ENCODE assay signal across 14 cellular contexts in genomic region chr20:14889503-14890125, GRCh38.
DNase-seq lines count a peak whose midpoint lies in the region; ATAC-seq, FAIRE-seq and TF ChIP-seq lines count a peak whose summit lies in the region.
"Had no signal": no experiment of that assay in that cellular context is flagged by ENCODE, and none has a peak within 500 bp of the region (broad histone marks: within the 10 kb centered on the region; RNA-seq: fewer than 3 reads in every experiment).

No MANE protein-coding gene starts in this region.

- no peak for TF ChIP-seq RAD21 in HepG2 (CRISPR knock-in tag; IDR thresholded peaks at IDR 0.05)

- TF ChIP-seq CTCF in WERI-Rb-1 (IDR thresholded peaks at IDR 0.05; ENCODE audit: low read depth, low read length) (no peak), keratinocyte (optimal IDR thresholded peaks at IDR 0.05 in 1 of 3, IDR thresholded peaks at IDR 0.05 in 1 of 3, conservative IDR thresholded peaks at IDR 0.05 in 1 of 3; ENCODE audit: extremely low read depth in 1 of 3, insufficient read depth in 2 of 3, low read length in 3 of 3) (no peak), HepG2 (CRISPR knock-in tag; IDR thresholded peaks at IDR 0.05) (no peak)

- no peak for TF ChIP-seq POLR2A in HepG2 (IDR thresholded peaks at IDR 0.05; ENCODE audit: insufficient read depth in 1 of 2, low read depth in 2 of 2, low read length in 2 of 2)

- H3K4me1 ChIP-seq in keratinocyte (ENCODE audit: control insufficient read depth, extremely low read depth, insufficient read depth, low read length) (peaks cover 7% of the 10 kb centered on the region), neuronal stem cell (ENCODE audit: control insufficient read depth in 2 of 2, insufficient read depth in 1 of 2, low read depth in 1 of 2, low read length in 2 of 2) (peaks cover 0 to 4% of the 10 kb centered on the region in 2 donors), HepG2 (ENCODE audit: insufficient read depth, low read length) (no peaks in the 10 kb centered on the region)

- no peak overlapping the region for H3K4me3 ChIP-seq in WERI-Rb-1 (ENCODE audit: low read depth, low read length)
- H3K4me3 ChIP-seq in keratinocyte (ENCODE audit: control insufficient read depth in 2 of 3, extremely low read depth in 1 of 3, insufficient read depth in 2 of 3, low read depth in 1 of 3, low read length in 3 of 3): no peak overlapping the region
- H3K4me3 ChIP-seq in neuronal stem cell (ENCODE audit: low read length in 2 of 2): no peak overlapping the region
- no peak overlapping the region for H3K4me3 ChIP-seq in HepG2 (replicated peaks in 1 of 3; ENCODE audit: insufficient read depth in 1 of 3, low read depth in 2 of 3, low read length in 3 of 3)

- intact Hi-C loops in HepG2 (cut with micrococcal nuclease; ENCODE audit: unreplicated experiment): no loop called here

- H3K4me2 ChIP-seq in keratinocyte (ENCODE audit: control insufficient read depth, extremely low read depth, insufficient read depth, low read depth, low read length) (no peak overlapping the region), neuronal stem cell (ENCODE audit: insufficient read depth, low read length, poor library complexity, severe bottlenecking) (no peak overlapping the region), HepG2 (ENCODE audit: low read depth, low read length) (no peak overlapping the region)

- H4K20me1 ChIP-seq in keratinocyte (ENCODE audit: control insufficient read depth, extremely low read depth, insufficient read depth, low read length): no peaks in the 10 kb centered on the region
- H4K20me1 ChIP-seq in HepG2 (ENCODE audit: insufficient read depth, low read length): no peaks in the 10 kb centered on the region

- H2AFZ ChIP-seq in keratinocyte (ENCODE audit: control insufficient read depth, low read length) (no peak overlapping the region), neuronal stem cell (ENCODE audit: low read length) (peak overlapping the region; percentile 42), HepG2 (ENCODE audit: low read length) (no peak overlapping the region)

- no peak overlapping the region for H4K91ac ChIP-seq in neuronal stem cell (ENCODE audit: low read depth, low read length, poor library complexity)

- H3K79me1 ChIP-seq in neuronal stem cell (ENCODE audit: low read depth, low read length): no peaks in the 10 kb centered on the region

- H4K8ac ChIP-seq in neuronal stem cell (ENCODE audit: low read depth, low read length): no peak overlapping the region

- no peak for ATAC-seq in GM21381 (IDR thresholded peaks at IDR 0.05; ENCODE audit: unreplicated experiment)
- no peak for ATAC-seq in HepG2

- H3K9me3 ChIP-seq in WERI-Rb-1 (ENCODE audit: severe bottlenecking) (no peaks in the 10 kb centered on the region), keratinocyte (ENCODE audit: control insufficient read depth, low read depth, low read length) (no peaks in the 10 kb centered on the region), neuronal stem cell (replicated peaks in 1 of 2; ENCODE audit: control insufficient read depth in 2 of 2, insufficient read depth in 1 of 2, low read depth in 1 of 2, low read length in 2 of 2) (no peaks in the 10 kb centered on the region), HepG2 (ENCODE audit: low read length) (no peaks in the 10 kb centered on the region)

- H3K23ac ChIP-seq in neuronal stem cell (ENCODE audit: low read depth, low read length, poor library complexity): no peak overlapping the region

- no peaks in the 10 kb centered on the region for H3K9me1 ChIP-seq in keratinocyte (ENCODE audit: control insufficient read depth, extremely low read depth, insufficient read depth, low read length)

- no TSS peak for BruUV-seq in HepG2 (replicated peaks; lab: Mats Ljungman, UMichigan)

- H3K9ac ChIP-seq in keratinocyte (ENCODE audit: control insufficient read depth, extremely low read depth, insufficient read depth, low read length) (no peak overlapping the region), neuronal stem cell (ENCODE audit: low read depth, low read length, poor library complexity) (no peak overlapping the region), HepG2 (ENCODE audit: insufficient read depth, low read depth, low read length) (no peak overlapping the region)

- H2BK120ac ChIP-seq in neuronal stem cell (ENCODE audit: low read depth, low read length): no peak overlapping the region

- DNase-seq in NCI-H82 treated with DMSO at 0.1 percent for 48 hours (lab: John Stamatoyannopoulos, UW; ENCODE audit: unreplicated experiment) (peak; percentile 3), WERI-Rb-1 (peak; percentile 6), keratinocyte (ENCODE audit: low read depth, low spot score) (no peak), neuronal stem cell (ENCODE audit: low spot score) (no peak), NCI-H2081 treated with DMSO at 0.1 percent for 48 hours (lab: John Stamatoyannopoulos, UW) (no peak), midbrain (lab: John Stamatoyannopoulos, UW) (no peak), HepG2 (ENCODE audit: low spot score) (no peak)
- DNase-seq: CD4-positive, alpha-beta memory T cell; HCEC 1CT; HFFc6 had no signal

- H3K36me3 ChIP-seq in WERI-Rb-1 (no peaks in the 10 kb centered on the region), keratinocyte (ENCODE audit: control insufficient read depth in 2 of 2, extremely low read depth in 1 of 2, insufficient read depth in 2 of 2, low read length in 2 of 2) (no peaks in the 10 kb centered on the region), neuronal stem cell (replicated peaks in 1 of 2; ENCODE audit: control insufficient read depth in 2 of 2, insufficient read depth in 2 of 2, low read length in 2 of 2) (no peaks in the 10 kb centered on the region), HepG2 (replicated peaks in 1 of 2; ENCODE audit: control insufficient read depth in 1 of 2, insufficient read depth in 2 of 2, low read length in 2 of 2) (no peaks in the 10 kb centered on the region)

- no peak overlapping the region for H3K4ac ChIP-seq in neuronal stem cell (ENCODE audit: low read length)

- no peak overlapping the region for H2BK12ac ChIP-seq in neuronal stem cell (ENCODE audit: low read length)

- no peak overlapping the region for H3K14ac ChIP-seq in neuronal stem cell (ENCODE audit: low read length)

- TF ChIP-seq EP300 in HepG2 (IDR thresholded peaks at IDR 0.05; ENCODE audit: low read depth in 2 of 2, low read length in 2 of 2) (no peak), HepG2 (CRISPR knock-in tag; IDR thresholded peaks at IDR 0.05; ENCODE audit: borderline replicate concordance) (no peak)

- no peak overlapping the region for H2AK5ac ChIP-seq in neuronal stem cell (ENCODE audit: low read depth, low read length)

- H3K27ac ChIP-seq in WERI-Rb-1 (no peak overlapping the region), keratinocyte (ENCODE audit: control insufficient read depth, insufficient read depth, low read length) (no peak overlapping the region), neuronal stem cell (replicated peaks; ENCODE audit: low read length) (no peak overlapping the region), HepG2 (ENCODE audit: extremely low read length, insufficient read depth, low read length) (no peak overlapping the region)
- H3K27ac ChIP-seq: C4-2B, HL-60 had no signal

- dilution Hi-C loops in keratinocyte (cut with MboI; ENCODE audit: extremely low pct_ligation_motif_present, low sequenced_read_pairs): no loop called here

- FAIRE-seq in keratinocyte (lab: Jason Lieb, UNC) (peak; percentile 34), HepG2 (lab: Jason Lieb, UNC) (no peak)
- FAIRE-seq: A204.1 had no signal

- POLR2A ChIA-PET in HepG2 (lab: Yijun Ruan, JAX): no interaction called here

- CTCF ChIA-PET in HepG2 (lab: Yijun Ruan, JAX; ENCODE audit: low intra/inter-chr PET ratio, low total read pairs): no interaction called here

- no peaks in the 10 kb centered on the region for H3K27me3 ChIP-seq in WERI-Rb-1 (ENCODE audit: insufficient read depth, low read depth, severe bottlenecking)
- H3K27me3 ChIP-seq in keratinocyte (ENCODE audit: control insufficient read depth, extremely low read depth, insufficient read depth, low read length): no peaks in the 10 kb centered on the region
- no peaks in the 10 kb centered on the region for H3K27me3 ChIP-seq in neuronal stem cell (ENCODE audit: control insufficient read depth in 3 of 3, insufficient read depth in 3 of 3, low read depth in 1 of 3, low read length in 3 of 3)
- H3K27me3 ChIP-seq in HepG2 (ENCODE audit: control insufficient read depth in 1 of 2, insufficient read depth in 2 of 2, low read length in 2 of 2): no peaks in the 10 kb centered on the region

- H2BK15ac ChIP-seq in neuronal stem cell (ENCODE audit: low read length): no peak overlapping the region

- H3K79me2 ChIP-seq in keratinocyte (ENCODE audit: control insufficient read depth, insufficient read depth, low read length) (no peaks in the 10 kb centered on the region), HepG2 (ENCODE audit: insufficient read depth, low read length) (no peaks in the 10 kb centered on the region)

- H2BK5ac ChIP-seq in neuronal stem cell (ENCODE audit: low read length): no peak overlapping the region

- no CpG with 5 or more reads among the region's 4 CpGs for WGBS in neuronal stem cell (ENCODE audit: extremely low coverage in 2 of 2, insufficient read length in 2 of 2, insufficient replicate concordance in 1 of 2), 2 donors
- WGBS in HepG2 (ENCODE audit: low lambda C conversion rate): 28% methylated on average over 4 of the region's 4 CpGs

- in situ Hi-C loops in HepG2 (cut with HindIII; ENCODE audit: extremely low pct_ligation_motif_present, low pct_unique_long_range_greater_than_20kb): no loop called here

- H3K18ac ChIP-seq in neuronal stem cell (ENCODE audit: low read length): no peak overlapping the region

TF ChIP-seq in HepG2, 621 proteins besides CTCF, POLR2A, EP300 and RAD21 (continues in another document):
- TF ChIP-seq, protein P1, sequence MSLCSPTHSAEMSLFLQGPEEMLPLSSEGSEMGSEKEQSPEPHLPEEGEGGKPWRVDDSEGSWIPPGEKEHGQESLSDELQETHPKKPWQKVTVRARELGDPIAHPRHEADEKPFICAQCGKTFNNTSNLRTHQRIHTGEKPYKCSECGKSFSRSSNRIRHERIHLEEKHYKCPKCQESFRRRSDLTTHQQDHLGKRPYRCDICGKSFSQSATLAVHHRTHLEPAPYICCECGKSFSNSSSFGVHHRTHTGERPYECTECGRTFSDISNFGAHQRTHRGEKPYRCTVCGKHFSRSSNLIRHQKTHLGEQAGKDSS (CRISPR knock-in tag; IDR thresholded peaks at IDR 0.05; ENCODE audit: borderline replicate concordance, low read depth): no peak
- TF ChIP-seq SOX6 (IDR thresholded peaks at IDR 0.05): no peak
- no peak for TF ChIP-seq SOX6 (CRISPR knock-in tag; IDR thresholded peaks at IDR 0.05)
- TF ChIP-seq, protein P2, sequence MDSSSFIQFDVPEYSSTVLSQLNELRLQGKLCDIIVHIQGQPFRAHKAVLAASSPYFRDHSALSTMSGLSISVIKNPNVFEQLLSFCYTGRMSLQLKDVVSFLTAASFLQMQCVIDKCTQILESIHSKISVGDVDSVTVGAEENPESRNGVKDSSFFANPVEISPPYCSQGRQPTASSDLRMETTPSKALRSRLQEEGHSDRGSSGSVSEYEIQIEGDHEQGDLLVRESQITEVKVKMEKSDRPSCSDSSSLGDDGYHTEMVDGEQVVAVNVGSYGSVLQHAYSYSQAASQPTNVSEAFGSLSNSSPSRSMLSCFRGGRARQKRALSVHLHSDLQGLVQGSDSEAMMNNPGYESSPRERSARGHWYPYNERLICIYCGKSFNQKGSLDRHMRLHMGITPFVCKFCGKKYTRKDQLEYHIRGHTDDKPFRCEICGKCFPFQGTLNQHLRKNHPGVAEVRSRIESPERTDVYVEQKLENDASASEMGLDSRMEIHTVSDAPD (CRISPR knock-in tag; IDR thresholded peaks at IDR 0.05): no peak

Comparison
In these comparisons a context has a peak if more than half of its experiments do, and no peak if none do; other contexts are left out.
1. DNase-seq: peak in NCI-H82 treated with DMSO at 0.1 percent for 48 hours (single experiment) and WERI-Rb-1 (single experiment); none in keratinocyte (single experiment), neuronal stem cell (single experiment), NCI-H2081 treated with DMSO at 0.1 percent for 48 hours (single experiment), midbrain (single experiment) and HepG2 (single experiment).